In the genomic region with DNA sequence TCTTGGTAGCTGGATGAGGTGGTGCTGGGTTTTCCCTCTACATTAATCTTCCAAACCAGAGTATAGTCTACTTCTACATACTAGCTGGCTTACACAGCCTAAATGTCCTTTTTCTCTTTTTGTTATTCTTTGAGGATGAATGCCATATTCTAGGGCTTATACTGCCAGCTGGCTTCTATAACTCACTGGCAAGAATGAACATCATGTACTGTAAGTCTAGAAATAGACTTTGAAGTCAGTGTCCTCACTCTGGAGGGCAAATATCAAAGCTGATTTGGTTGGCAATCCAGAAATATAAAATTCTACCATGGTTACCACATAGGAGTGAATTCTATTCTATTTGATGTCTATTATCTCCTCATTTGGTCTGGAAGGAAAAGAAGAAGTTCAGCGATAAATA, we compare ENCODE assay signal across 19 cellular contexts.
DNase-seq lines count a peak whose midpoint lies in the region; ATAC-seq, FAIRE-seq and TF ChIP-seq lines count a peak whose summit lies in the region.
"Had no signal": no experiment of that assay in that cellular context is flagged by ENCODE, and none has a peak within 500 bp of the region (broad histone marks: within the 10 kb centered on the region; RNA-seq: fewer than 3 reads in every experiment).

No MANE protein-coding gene starts in this region.

- no peaks in the 10 kb centered on the region for H3K36me3 ChIP-seq in HUES48 (ENCODE audit: control insufficient read depth, insufficient read depth, low read length)
- no peaks in the 10 kb centered on the region for H3K36me3 ChIP-seq in H1 (ENCODE audit: control insufficient read depth in 2 of 4, insufficient read depth in 4 of 4, low read length in 3 of 4)
- H3K36me3 ChIP-seq: BLaER1 had no signal

- H2BK15ac ChIP-seq in H1 (ENCODE audit: low read length) = no peak overlapping the region

- H3K4me1 ChIP-seq in HUES48 (ENCODE audit: control insufficient read depth, insufficient read depth, low read length) (peaks cover 16% of the 10 kb centered on the region), H1 (replicated peaks in 1 of 4; ENCODE audit: control insufficient read depth in 3 of 4, insufficient read depth in 4 of 4, low read length in 3 of 4) (peaks cover 0 to 3% (median 0%) of the 10 kb centered on the region in 4 experiments; a peak in 1 of 7 replicates)
- H3K4me1 ChIP-seq: A549, BLaER1 had no signal

- no peak overlapping the region for H3K14ac ChIP-seq in H1 (ENCODE audit: insufficient read length)

- H2BK20ac ChIP-seq in H1 (ENCODE audit: low read length) = no peak overlapping the region

- no peaks in the 10 kb centered on the region for H3K79me1 ChIP-seq in H1 (ENCODE audit: low read depth, low read length)

- peaks cover 19% of the 10 kb centered on the region for H3K9me3 Mint-ChIP-seq in activated CD4-positive, alpha-beta T cell treated with anti-CD3 and anti-CD28 coated beads for 36 hours (ENCODE audit: low read depth)

- peak overlapping the region; percentile 52 for H4K5ac ChIP-seq in H1 (ENCODE audit: insufficient read length, low read depth, low read length)

- no peak for FAIRE-seq in H1 (lab: Jason Lieb, UNC)
- FAIRE-seq: A549, H54 had no signal

- no peaks in the 10 kb centered on the region for H3K27me3 Mint-ChIP-seq in activated CD4-positive, alpha-beta T cell treated with anti-CD3 and anti-CD28 coated beads for 36 hours
- H3K27me3 Mint-ChIP-seq: CD4-positive, alpha-beta memory T cell had no signal

- peak overlapping the region; percentile 41; the same call in 1 of the 2 replicates for H2BK5ac ChIP-seq in H1 (ENCODE audit: low read depth, low read length)

- H3K9ac ChIP-seq in HUES48 (ENCODE audit: low read depth, low read length) (0 out of 2 replicates have a peak overlapping the region, but pooled peaks have one; percentile 32), H1 (replicated peaks in 1 of 4; ENCODE audit: extremely low read depth in 1 of 4, low read depth in 3 of 4, low read length in 3 of 4) (no peak overlapping the region)
- H3K9ac ChIP-seq: BLaER1 had no signal

- CTCF ChIA-PET in H1 (lab: Charles Lee; ENCODE audit: partially characterized antibody) = interaction anchor here (1.0 kb wide), 1 partner anchor 112 kb away, joined by 3 read pairs; no protein-coding TSS in a partner anchor
- CTCF ChIA-PET in activated CD4-positive, alpha-beta T cell treated with anti-CD3 and anti-CD28 coated beads for 36 hours (lab: Charles Lee) = no interaction called here

- no peak for TF ChIP-seq EP300 in H1 (IDR thresholded peaks at IDR 0.05; ENCODE audit: borderline replicate concordance in 1 of 2, low read depth in 2 of 2, low read length in 2 of 2)

- no peak for TF ChIP-seq POLR2A in H1 (IDR thresholded peaks at IDR 0.05; ENCODE audit: control extremely low read depth in 1 of 2, low read depth in 2 of 2, low read length in 2 of 2)

- POLR2A ChIA-PET in H1 (lab: Charles Lee; ENCODE audit: partially characterized antibody) = no interaction called here
- POLR2A ChIA-PET in activated CD4-positive, alpha-beta T cell treated with anti-CD3 and anti-CD28 coated beads for 36 hours (lab: Charles Lee) = no interaction called here

- no peak overlapping the region for H4K91ac ChIP-seq in H1 (replicated peaks; ENCODE audit: insufficient read length, low read length)

- H3K18ac ChIP-seq in H1 (ENCODE audit: extremely low read depth, low read length) = no peak overlapping the region

- H3K4me3 Mint-ChIP-seq in activated CD4-positive, alpha-beta T cell treated with anti-CD3 and anti-CD28 coated beads for 36 hours = no peak overlapping the region
- H3K4me3 Mint-ChIP-seq: CD14-positive monocyte; CD4-positive, alpha-beta memory T cell had no signal

- H3K4me3 ChIP-seq in HUES48 (ENCODE audit: low read depth, low read length) (no peak overlapping the region), H1 (ENCODE audit: extremely low read depth in 1 of 4, insufficient read depth in 2 of 4, low read depth in 3 of 4, low read length in 4 of 4) (no peak overlapping the region)
- H3K4me3 ChIP-seq: A549, BLaER1 had no signal

- no peaks in the 10 kb centered on the region for H3K36me3 Mint-ChIP-seq in activated CD4-positive, alpha-beta T cell treated with anti-CD3 and anti-CD28 coated beads for 36 hours (ENCODE audit: low read depth)
- H3K36me3 Mint-ChIP-seq: CD14-positive monocyte; CD4-positive, alpha-beta memory T cell had no signal

- H3K56ac ChIP-seq in H1 (replicated peaks; ENCODE audit: insufficient read length, low read depth, low read length) = no peak overlapping the region

- no peak overlapping the region for H2BK120ac ChIP-seq in H1 (replicated peaks; ENCODE audit: low read depth, low read length)

- no peak overlapping the region for H2BK12ac ChIP-seq in H1 (ENCODE audit: low read depth, low read length)

- H3K4me2 ChIP-seq in H1 (ENCODE audit: insufficient read depth in 1 of 2, low read depth in 2 of 2, low read length in 2 of 2) = no peak overlapping the region
- H3K4me2 ChIP-seq: A549, BLaER1 had no signal

- no peak overlapping the region for H2AK5ac ChIP-seq in H1 (ENCODE audit: low read depth, low read length)

- H3K23ac ChIP-seq in H1 (ENCODE audit: insufficient read length) = no peak overlapping the region

- H3K23me2 ChIP-seq in H1 (ENCODE audit: low read depth, low read length) = no peaks in the 10 kb centered on the region

- TF ChIP-seq RAD21 in H1 (IDR thresholded peaks at IDR 0.05 in 1 of 2, conservative IDR thresholded peaks at IDR 0.05 in 1 of 2; ENCODE audit: low read depth in 2 of 2, low read length in 2 of 2) = no peak

- no peak overlapping the region for H3K4ac ChIP-seq in H1 (replicated peaks; ENCODE audit: insufficient read length, low read depth, low read length)

- no peaks in the 10 kb centered on the region for H3K9me3 ChIP-seq in HUES48 (ENCODE audit: control insufficient read depth, insufficient read depth, low read length)
- no peaks in the 10 kb centered on the region for H3K9me3 ChIP-seq in H1 (ENCODE audit: insufficient read depth in 2 of 2, low read depth in 1 of 2, low read length in 1 of 2)
- H3K9me3 ChIP-seq: A549, BLaER1 had no signal

- peak; percentile 56 for ATAC-seq in Right ventricle myocardium inferior
- no peak for ATAC-seq in activated CD4-positive, alpha-beta T cell treated with anti-CD3 and anti-CD28 coated beads for 36 hours
- ATAC-seq: A549 had no signal

- intact Hi-C loops in Right ventricle myocardium inferior (cut with DNase I) (no loop called here), cardiac septum (cut with DNase I) (no loop called here)
- intact Hi-C loops in activated CD4-positive, alpha-beta T cell treated with anti-CD3 and anti-CD28 coated beads for 36 hours (cut with DNase I, micrococcal nuclease) = loop anchor here in 1 of 2 experiments (10.0 kb wide), 1 partner anchor 57 kb away; no protein-coding TSS in a partner anchor

- H3K4me1 Mint-ChIP-seq in activated CD4-positive, alpha-beta T cell treated with anti-CD3 and anti-CD28 coated beads for 36 hours = no peaks in the 10 kb centered on the region
- H3K4me1 Mint-ChIP-seq: CD14-positive monocyte; CD4-positive, alpha-beta memory T cell had no signal

- no peaks in the 10 kb centered on the region for H3K27me3 ChIP-seq in HUES48 (ENCODE audit: control insufficient read depth, insufficient read depth, low read length)
- no peaks in the 10 kb centered on the region for H3K27me3 ChIP-seq in H1 (replicated peaks in 1 of 4; ENCODE audit: control insufficient read depth in 3 of 4, extremely low read depth in 1 of 4, insufficient read depth in 3 of 4, low read length in 3 of 4)
- H3K27me3 ChIP-seq: BLaER1 had no signal

- H3K27ac Mint-ChIP-seq in activated CD4-positive, alpha-beta T cell treated with anti-CD3 and anti-CD28 coated beads for 36 hours = no peak overlapping the region
- H3K27ac Mint-ChIP-seq: CD14-positive monocyte; CD4-positive, alpha-beta memory T cell had no signal

- no peaks in the 10 kb centered on the region for H4K20me1 ChIP-seq in H1 (replicated peaks in 1 of 2; ENCODE audit: control insufficient read depth in 1 of 2, insufficient read depth in 2 of 2, low read length in 2 of 2)
- H4K20me1 ChIP-seq: BLaER1 had no signal

- no peak for TF ChIP-seq CTCF in H1 (IDR thresholded peaks at IDR 0.05; ENCODE audit: control extremely low read depth in 1 of 3, insufficient read depth in 1 of 3, low read depth in 1 of 3, low read length in 3 of 3)

- no peak overlapping the region for H4K8ac ChIP-seq in H1 (ENCODE audit: extremely low read depth, insufficient read depth, low read length)

- DNase-seq in Right ventricle myocardium inferior (ENCODE audit: missing footprints) (no peak), cardiac septum (ENCODE audit: low spot score) (no peak), NCI-H446 treated with DMSO at 0.1 percent for 48 hours (lab: John Stamatoyannopoulos, UW) (peak; percentile 55), H1 (ENCODE audit: low read depth in 1 of 2, low spot score in 2 of 2) (no peak), NCI-H345 treated with DMSO at 0.1 percent for 48 hours (lab: John Stamatoyannopoulos, UW; ENCODE audit: unreplicated experiment) (no peak), amygdala (lab: John Stamatoyannopoulos, UW) (no peak)
- no peak for DNase-seq in activated CD4-positive, alpha-beta T cell treated with anti-CD3 and anti-CD28 coated beads for 36 hours
- DNase-seq: CD4-positive, alpha-beta memory T cell; DMS153; DMS79; GF-D8; HCEC 1CT had no signal

- no peak overlapping the region for H2AFZ ChIP-seq in H1 (ENCODE audit: low read length)

- WGBS in H1 (ENCODE audit: extremely low coverage in 1 of 2, insufficient coverage in 1 of 2, insufficient read length in 1 of 2, insufficient replicate concordance in 2 of 2, low coverage in 1 of 2, low lambda C conversion rate in 2 of 2, missing lambda C conversion rate in 1 of 2), 2 experiments = 100% methylated on average over 1 of the region's 1 CpG; no CpG with 5 or more reads in 1 of the 2 experiments

- H3K79me2 ChIP-seq in H1 (ENCODE audit: control insufficient read depth in 1 of 2, insufficient read depth in 2 of 2, low read length in 2 of 2) = no peaks in the 10 kb centered on the region

- H3K27ac ChIP-seq in HUES48 (ENCODE audit: low read depth, low read length) (no peak overlapping the region), H1 (ENCODE audit: low read depth, low read length) (no peak overlapping the region)
- H3K27ac ChIP-seq: 22Rv1, A549, BLaER1, HL-60 had no signal

TF ChIP-seq in H1, 55 proteins besides CTCF, POLR2A, EP300 and RAD21 (continues in another document):
- TF ChIP-seq NRF1 (IDR thresholded peaks at IDR 0.05; ENCODE audit: low read depth, low read length) = no peak
- TF ChIP-seq GABPA (IDR thresholded peaks at IDR 0.05; ENCODE audit: borderline replicate concordance, insufficient read depth, low read length) = no peak
- TF ChIP-seq, protein P1, sequence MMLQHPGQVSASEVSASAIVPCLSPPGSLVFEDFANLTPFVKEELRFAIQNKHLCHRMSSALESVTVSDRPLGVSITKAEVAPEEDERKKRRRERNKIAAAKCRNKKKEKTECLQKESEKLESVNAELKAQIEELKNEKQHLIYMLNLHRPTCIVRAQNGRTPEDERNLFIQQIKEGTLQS (IDR thresholded peaks at IDR 0.05; ENCODE audit: insufficient read depth, low read depth, low read length) = no peak
- TF ChIP-seq ASH2L (IDR thresholded peaks at IDR 0.05; ENCODE audit: low read length) = no peak
- TF ChIP-seq, protein P2, sequence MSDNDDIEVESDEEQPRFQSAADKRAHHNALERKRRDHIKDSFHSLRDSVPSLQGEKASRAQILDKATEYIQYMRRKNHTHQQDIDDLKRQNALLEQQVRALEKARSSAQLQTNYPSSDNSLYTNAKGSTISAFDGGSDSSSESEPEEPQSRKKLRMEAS (IDR thresholded peaks at IDR 0.05) = no peak
